Comparison of ENCODE assay signal across 2 cellular contexts in the genomic region with DNA sequence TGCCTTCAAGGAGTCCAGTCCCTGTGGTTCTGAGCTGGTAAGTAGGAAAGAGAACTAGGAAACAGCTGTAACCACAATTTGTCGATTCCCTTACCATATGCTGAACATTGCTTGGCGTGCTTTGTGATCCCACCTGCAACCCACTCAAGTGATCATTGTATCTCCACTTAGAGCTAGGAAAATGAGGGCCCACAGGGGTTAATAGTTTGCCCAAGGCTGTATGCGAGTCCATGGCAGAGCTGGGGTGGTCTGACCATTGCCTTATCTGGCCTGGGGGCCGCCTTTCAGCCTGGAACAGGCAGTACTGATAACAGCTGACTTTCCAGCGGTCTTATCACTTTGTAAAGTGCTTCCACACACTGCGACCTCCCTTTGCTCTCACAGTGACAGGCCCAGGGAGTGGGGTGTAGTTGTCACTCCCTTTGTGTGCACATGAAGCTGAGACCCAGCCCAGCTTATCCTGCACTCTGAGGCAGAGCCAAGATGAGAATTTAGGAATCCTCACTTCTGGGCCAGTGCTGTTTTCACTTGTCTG.
TF ChIP-seq lines count a peak whose summit lies in the region.

No MANE protein-coding gene starts in this region.

TF ChIP-seq in SK-N-SH, 30 proteins besides CTCF, POLR2A, EP300 and RAD21:
- TF ChIP-seq NRF1 (IDR thresholded peaks at IDR 0.05; ENCODE audit: low read depth, low read length): no peak
- TF ChIP-seq CHD2 (IDR thresholded peaks at IDR 0.05; ENCODE audit: low read length, partially characterized antibody): no peak
- no peak for TF ChIP-seq RCOR1 (IDR thresholded peaks at IDR 0.05; ENCODE audit: low read length)
- no peak for TF ChIP-seq NFIC (IDR thresholded peaks at IDR 0.05; ENCODE audit: borderline replicate concordance)
- no peak for TF ChIP-seq GABPA (IDR thresholded peaks at IDR 0.05; ENCODE audit: low read depth)
- no peak for TF ChIP-seq USF1 (IDR thresholded peaks at IDR 0.05; ENCODE audit: borderline replicate concordance, low read depth)
- no peak for TF ChIP-seq MAX (IDR thresholded peaks at IDR 0.05; ENCODE audit: low read depth)
- TF ChIP-seq PBX3 (IDR thresholded peaks at IDR 0.05): no peak
- no peak for TF ChIP-seq RFX5 (IDR thresholded peaks at IDR 0.05; ENCODE audit: low read length)
- TF ChIP-seq FOSL2 (IDR thresholded peaks at IDR 0.05; ENCODE audit: borderline replicate concordance, low read depth): no peak
- no peak for TF ChIP-seq YY1 (IDR thresholded peaks at IDR 0.05; ENCODE audit: low read depth)
- TF ChIP-seq EZH2phosphoT487 (IDR thresholded peaks at IDR 0.05; ENCODE audit: borderline replicate concordance, low read depth): no peak
- TF ChIP-seq FOXJ3 (CRISPR knock-in tag; IDR thresholded peaks at IDR 0.05): no peak
TF ChIP-seq in SK-N-SH: peak in this region for 0.

TF ChIP-seq in SK-N-SH treated with all-trans-retinoic acid at 6 μM for 48 hours, 23 proteins besides CTCF, POLR2A, EP300 and RAD21:
- TF ChIP-seq, protein P1, sequence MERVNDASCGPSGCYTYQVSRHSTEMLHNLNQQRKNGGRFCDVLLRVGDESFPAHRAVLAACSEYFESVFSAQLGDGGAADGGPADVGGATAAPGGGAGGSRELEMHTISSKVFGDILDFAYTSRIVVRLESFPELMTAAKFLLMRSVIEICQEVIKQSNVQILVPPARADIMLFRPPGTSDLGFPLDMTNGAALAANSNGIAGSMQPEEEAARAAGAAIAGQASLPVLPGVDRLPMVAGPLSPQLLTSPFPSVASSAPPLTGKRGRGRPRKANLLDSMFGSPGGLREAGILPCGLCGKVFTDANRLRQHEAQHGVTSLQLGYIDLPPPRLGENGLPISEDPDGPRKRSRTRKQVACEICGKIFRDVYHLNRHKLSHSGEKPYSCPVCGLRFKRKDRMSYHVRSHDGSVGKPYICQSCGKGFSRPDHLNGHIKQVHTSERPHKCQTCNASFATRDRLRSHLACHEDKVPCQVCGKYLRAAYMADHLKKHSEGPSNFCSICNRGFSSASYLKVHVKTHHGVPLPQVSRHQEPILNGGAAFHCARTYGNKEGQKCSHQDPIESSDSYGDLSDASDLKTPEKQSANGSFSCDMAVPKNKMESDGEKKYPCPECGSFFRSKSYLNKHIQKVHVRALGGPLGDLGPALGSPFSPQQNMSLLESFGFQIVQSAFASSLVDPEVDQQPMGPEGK (CRISPR knock-in tag; IDR thresholded peaks at IDR 0.05; ENCODE audit: borderline replicate concordance): no peak
- no peak for TF ChIP-seq OSR1 (CRISPR knock-in tag; IDR thresholded peaks at IDR 0.05)
- TF ChIP-seq ZFP30 (CRISPR knock-in tag; IDR thresholded peaks at IDR 0.05): no peak
- no peak for TF ChIP-seq SNAI2 (CRISPR knock-in tag; IDR thresholded peaks at IDR 0.05)
- TF ChIP-seq PPARA (CRISPR knock-in tag; IDR thresholded peaks at IDR 0.05; ENCODE audit: borderline replicate concordance): no peak
- TF ChIP-seq, protein P2, sequence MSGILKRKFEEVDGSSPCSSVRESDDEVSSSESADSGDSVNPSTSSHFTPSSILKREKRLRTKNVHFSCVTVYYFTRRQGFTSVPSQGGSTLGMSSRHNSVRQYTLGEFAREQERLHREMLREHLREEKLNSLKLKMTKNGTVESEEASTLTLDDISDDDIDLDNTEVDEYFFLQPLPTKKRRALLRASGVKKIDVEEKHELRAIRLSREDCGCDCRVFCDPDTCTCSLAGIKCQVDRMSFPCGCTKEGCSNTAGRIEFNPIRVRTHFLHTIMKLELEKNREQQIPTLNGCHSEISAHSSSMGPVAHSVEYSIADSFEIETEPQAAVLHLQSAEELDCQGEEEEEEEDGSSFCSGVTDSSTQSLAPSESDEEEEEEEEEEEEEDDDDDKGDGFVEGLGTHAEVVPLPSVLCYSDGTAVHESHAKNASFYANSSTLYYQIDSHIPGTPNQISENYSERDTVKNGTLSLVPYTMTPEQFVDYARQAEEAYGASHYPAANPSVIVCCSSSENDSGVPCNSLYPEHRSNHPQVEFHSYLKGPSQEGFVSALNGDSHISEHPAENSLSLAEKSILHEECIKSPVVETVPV (CRISPR knock-in tag; IDR thresholded peaks at IDR 0.05): no peak
- TF ChIP-seq, protein P3, sequence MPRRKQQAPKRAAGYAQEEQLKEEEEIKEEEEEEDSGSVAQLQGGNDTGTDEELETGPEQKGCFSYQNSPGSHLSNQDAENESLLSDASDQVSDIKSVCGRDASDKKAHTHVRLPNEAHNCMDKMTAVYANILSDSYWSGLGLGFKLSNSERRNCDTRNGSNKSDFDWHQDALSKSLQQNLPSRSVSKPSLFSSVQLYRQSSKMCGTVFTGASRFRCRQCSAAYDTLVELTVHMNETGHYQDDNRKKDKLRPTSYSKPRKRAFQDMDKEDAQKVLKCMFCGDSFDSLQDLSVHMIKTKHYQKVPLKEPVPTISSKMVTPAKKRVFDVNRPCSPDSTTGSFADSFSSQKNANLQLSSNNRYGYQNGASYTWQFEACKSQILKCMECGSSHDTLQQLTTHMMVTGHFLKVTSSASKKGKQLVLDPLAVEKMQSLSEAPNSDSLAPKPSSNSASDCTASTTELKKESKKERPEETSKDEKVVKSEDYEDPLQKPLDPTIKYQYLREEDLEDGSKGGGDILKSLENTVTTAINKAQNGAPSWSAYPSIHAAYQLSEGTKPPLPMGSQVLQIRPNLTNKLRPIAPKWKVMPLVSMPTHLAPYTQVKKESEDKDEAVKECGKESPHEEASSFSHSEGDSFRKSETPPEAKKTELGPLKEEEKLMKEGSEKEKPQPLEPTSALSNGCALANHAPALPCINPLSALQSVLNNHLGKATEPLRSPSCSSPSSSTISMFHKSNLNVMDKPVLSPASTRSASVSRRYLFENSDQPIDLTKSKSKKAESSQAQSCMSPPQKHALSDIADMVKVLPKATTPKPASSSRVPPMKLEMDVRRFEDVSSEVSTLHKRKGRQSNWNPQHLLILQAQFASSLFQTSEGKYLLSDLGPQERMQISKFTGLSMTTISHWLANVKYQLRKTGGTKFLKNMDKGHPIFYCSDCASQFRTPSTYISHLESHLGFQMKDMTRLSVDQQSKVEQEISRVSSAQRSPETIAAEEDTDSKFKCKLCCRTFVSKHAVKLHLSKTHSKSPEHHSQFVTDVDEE (CRISPR knock-in tag; IDR thresholded peaks at IDR 0.05): no peak
- TF ChIP-seq ISL1 (CRISPR knock-in tag; IDR thresholded peaks at IDR 0.05): no peak
- TF ChIP-seq RARB (CRISPR knock-in tag; IDR thresholded peaks at IDR 0.05): no peak
- TF ChIP-seq ZFP3 (CRISPR knock-in tag; IDR thresholded peaks at IDR 0.05): no peak
- no peak for TF ChIP-seq ZNF565 (CRISPR knock-in tag; conservative IDR thresholded peaks at IDR 0.05; ENCODE audit: low read depth)
- no peak for TF ChIP-seq CSDC2 (CRISPR knock-in tag; IDR thresholded peaks at IDR 0.05)
- no peak for TF ChIP-seq ARNTL (CRISPR knock-in tag; IDR thresholded peaks at IDR 0.05; ENCODE audit: borderline replicate concordance, low read depth)
- no peak for TF ChIP-seq ZC3H10 (CRISPR knock-in tag; IDR thresholded peaks at IDR 0.05)
- TF ChIP-seq TCF4 (CRISPR knock-in tag; IDR thresholded peaks at IDR 0.05; ENCODE audit: borderline replicate concordance): no peak
- no peak for TF ChIP-seq GLIS3 (CRISPR knock-in tag; IDR thresholded peaks at IDR 0.05)
